In genomic region chr9:92325991-92326500, GRCh38 we compare ENCODE assay signal across 1 cellular context.
TF ChIP-seq lines count a peak whose summit lies in the region.

No MANE protein-coding gene starts in this region.

TF ChIP-seq in HepG2, 621 proteins besides CTCF, POLR2A, EP300 and RAD21 (continues in another document):
- 0 out of 2 replicates have a peak, but pooled peaks have one; percentile 44 for TF ChIP-seq ZNF451 (CRISPR knock-in tag; IDR thresholded peaks at IDR 0.05)
- peak; percentile 36; the same call in 1 of the 2 replicates for TF ChIP-seq ARID4A (CRISPR knock-in tag; IDR thresholded peaks at IDR 0.05; ENCODE audit: borderline replicate concordance)
- TF ChIP-seq, protein P1, sequence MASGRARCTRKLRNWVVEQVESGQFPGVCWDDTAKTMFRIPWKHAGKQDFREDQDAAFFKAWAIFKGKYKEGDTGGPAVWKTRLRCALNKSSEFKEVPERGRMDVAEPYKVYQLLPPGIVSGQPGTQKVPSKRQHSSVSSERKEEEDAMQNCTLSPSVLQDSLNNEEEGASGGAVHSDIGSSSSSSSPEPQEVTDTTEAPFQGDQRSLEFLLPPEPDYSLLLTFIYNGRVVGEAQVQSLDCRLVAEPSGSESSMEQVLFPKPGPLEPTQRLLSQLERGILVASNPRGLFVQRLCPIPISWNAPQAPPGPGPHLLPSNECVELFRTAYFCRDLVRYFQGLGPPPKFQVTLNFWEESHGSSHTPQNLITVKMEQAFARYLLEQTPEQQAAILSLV (CRISPR knock-in tag; IDR thresholded peaks at IDR 0.05; ENCODE audit: borderline replicate concordance), result 0 out of 2 replicates have a peak, but pooled peaks have one; percentile 18
- 0 out of 2 replicates have a peak, but pooled peaks have one; percentile 42 for TF ChIP-seq ZIK1 (CRISPR knock-in tag; IDR thresholded peaks at IDR 0.05; ENCODE audit: borderline replicate concordance, low read depth)
- TF ChIP-seq CERS6 (CRISPR knock-in tag; IDR thresholded peaks at IDR 0.05), result 0 out of 2 replicates have a peak, but pooled peaks have one; percentile 44
- no peak for TF ChIP-seq ZNF484 (CRISPR knock-in tag; IDR thresholded peaks at IDR 0.05; ENCODE audit: borderline replicate concordance, low read depth)
- TF ChIP-seq, protein P2, sequence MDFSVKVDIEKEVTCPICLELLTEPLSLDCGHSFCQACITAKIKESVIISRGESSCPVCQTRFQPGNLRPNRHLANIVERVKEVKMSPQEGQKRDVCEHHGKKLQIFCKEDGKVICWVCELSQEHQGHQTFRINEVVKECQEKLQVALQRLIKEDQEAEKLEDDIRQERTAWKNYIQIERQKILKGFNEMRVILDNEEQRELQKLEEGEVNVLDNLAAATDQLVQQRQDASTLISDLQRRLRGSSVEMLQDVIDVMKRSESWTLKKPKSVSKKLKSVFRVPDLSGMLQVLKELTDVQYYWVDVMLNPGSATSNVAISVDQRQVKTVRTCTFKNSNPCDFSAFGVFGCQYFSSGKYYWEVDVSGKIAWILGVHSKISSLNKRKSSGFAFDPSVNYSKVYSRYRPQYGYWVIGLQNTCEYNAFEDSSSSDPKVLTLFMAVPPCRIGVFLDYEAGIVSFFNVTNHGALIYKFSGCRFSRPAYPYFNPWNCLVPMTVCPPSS (IDR thresholded peaks at IDR 0.05), result no peak
- TF ChIP-seq THAP11 (CRISPR knock-in tag; IDR thresholded peaks at IDR 0.05), result no peak
- TF ChIP-seq MAZ (IDR thresholded peaks at IDR 0.05; ENCODE audit: borderline replicate concordance, low read depth, low read length), result no peak
- peak; percentile 29; the same call in 1 of the 2 replicates for TF ChIP-seq MAZ (CRISPR knock-in tag; IDR thresholded peaks at IDR 0.05; ENCODE audit: low read depth)
- TF ChIP-seq TRAFD1 (CRISPR knock-in tag; IDR thresholded peaks at IDR 0.05; ENCODE audit: borderline replicate concordance), result no peak
- peak; percentile 44; the same call in 1 of the 2 replicates for TF ChIP-seq BRD4 (CRISPR knock-in tag; IDR thresholded peaks at IDR 0.05)
- TF ChIP-seq HNRNPL (IDR thresholded peaks at IDR 0.05; ENCODE audit: low read depth, low read length), result 0 out of 2 replicates have a peak, but pooled peaks have one; percentile 34
- TF ChIP-seq, protein P3, sequence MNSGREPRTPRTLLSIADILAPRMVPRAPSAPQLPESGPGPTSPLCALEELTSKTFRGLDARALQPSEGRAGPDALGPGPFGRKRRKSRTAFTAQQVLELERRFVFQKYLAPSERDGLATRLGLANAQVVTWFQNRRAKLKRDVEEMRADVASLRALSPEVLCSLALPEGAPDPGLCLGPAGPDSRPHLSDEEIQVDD (CRISPR knock-in tag; IDR thresholded peaks at IDR 0.05; ENCODE audit: borderline replicate concordance), result 0 out of 2 replicates have a peak, but pooled peaks have one; percentile 82
- TF ChIP-seq ATF7 (IDR thresholded peaks at IDR 0.05), result no peak
- TF ChIP-seq ATF7 (CRISPR knock-in tag; IDR thresholded peaks at IDR 0.05), result 0 out of 2 replicates have a peak, but pooled peaks have one; percentile 17
- TF ChIP-seq GTF2F1 (IDR thresholded peaks at IDR 0.05; ENCODE audit: low read length), result no peak
- no peak for TF ChIP-seq ZNF207 (IDR thresholded peaks at IDR 0.05; ENCODE audit: borderline replicate concordance)
- TF ChIP-seq, protein P4, sequence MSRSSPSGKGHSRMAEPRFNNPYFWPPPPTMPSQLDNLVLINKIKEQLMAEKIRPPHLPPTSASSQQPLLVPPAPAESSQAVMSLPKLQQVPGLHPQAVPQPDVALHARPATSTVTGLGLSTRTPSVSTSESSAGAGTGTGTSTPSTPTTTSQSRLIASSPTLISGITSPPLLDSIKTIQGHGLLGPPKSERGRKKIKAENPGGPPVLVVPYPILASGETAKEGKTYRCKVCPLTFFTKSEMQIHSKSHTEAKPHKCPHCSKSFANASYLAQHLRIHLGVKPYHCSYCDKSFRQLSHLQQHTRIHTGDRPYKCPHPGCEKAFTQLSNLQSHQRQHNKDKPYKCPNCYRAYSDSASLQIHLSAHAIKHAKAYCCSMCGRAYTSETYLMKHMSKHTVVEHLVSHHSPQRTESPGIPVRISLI (CRISPR knock-in tag; IDR thresholded peaks at IDR 0.05; ENCODE audit: borderline replicate concordance), result no peak
- TF ChIP-seq ZNF136 (CRISPR knock-in tag; IDR thresholded peaks at IDR 0.05; ENCODE audit: low read depth), result no peak
- peak; percentile 10; the same call in 1 of the 2 replicates for TF ChIP-seq ZBTB20 (CRISPR knock-in tag; IDR thresholded peaks at IDR 0.05; ENCODE audit: borderline replicate concordance, low read depth)
- TF ChIP-seq PAX8 (CRISPR knock-in tag; IDR thresholded peaks at IDR 0.05; ENCODE audit: borderline replicate concordance), result 0 out of 2 replicates have a peak, but pooled peaks have one; percentile 37
- no peak for TF ChIP-seq KMT2A (CRISPR knock-in tag; IDR thresholded peaks at IDR 0.05)
- 0 out of 2 replicates have a peak, but pooled peaks have one; percentile 5 for TF ChIP-seq ISL2 (CRISPR knock-in tag; IDR thresholded peaks at IDR 0.05)
- TF ChIP-seq HNF4G (IDR thresholded peaks at IDR 0.05; ENCODE audit: borderline replicate concordance, low read depth, low read length), result no peak
- no peak for TF ChIP-seq HNF4G (CRISPR knock-in tag; IDR thresholded peaks at IDR 0.05; ENCODE audit: borderline replicate concordance, low read depth)
- no peak for TF ChIP-seq XBP1 (CRISPR knock-in tag; IDR thresholded peaks at IDR 0.05)
- TF ChIP-seq, protein P5, sequence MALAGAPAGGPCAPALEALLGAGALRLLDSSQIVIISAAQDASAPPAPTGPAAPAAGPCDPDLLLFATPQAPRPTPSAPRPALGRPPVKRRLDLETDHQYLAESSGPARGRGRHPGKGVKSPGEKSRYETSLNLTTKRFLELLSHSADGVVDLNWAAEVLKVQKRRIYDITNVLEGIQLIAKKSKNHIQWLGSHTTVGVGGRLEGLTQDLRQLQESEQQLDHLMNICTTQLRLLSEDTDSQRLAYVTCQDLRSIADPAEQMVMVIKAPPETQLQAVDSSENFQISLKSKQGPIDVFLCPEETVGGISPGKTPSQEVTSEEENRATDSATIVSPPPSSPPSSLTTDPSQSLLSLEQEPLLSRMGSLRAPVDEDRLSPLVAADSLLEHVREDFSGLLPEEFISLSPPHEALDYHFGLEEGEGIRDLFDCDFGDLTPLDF (CRISPR knock-in tag; IDR thresholded peaks at IDR 0.05), result no peak; the same call in 1 of the 2 replicates
- peak; percentile 33; the same call in 1 of the 2 replicates for TF ChIP-seq MAF1 (CRISPR knock-in tag; IDR thresholded peaks at IDR 0.05; ENCODE audit: borderline replicate concordance)
- no peak for TF ChIP-seq ZNF282 (IDR thresholded peaks at IDR 0.05; ENCODE audit: partially characterized antibody)
- TF ChIP-seq KLF6 (CRISPR knock-in tag; IDR thresholded peaks at IDR 0.05), result no peak
- no peak for TF ChIP-seq POLR2G (IDR thresholded peaks at IDR 0.05; ENCODE audit: low read depth, low read length)
- TF ChIP-seq GTF3A (CRISPR knock-in tag; conservative IDR thresholded peaks at IDR 0.05), result no peak
- TF ChIP-seq ZFY (CRISPR knock-in tag; IDR thresholded peaks at IDR 0.05), result peak; percentile 57; the same call in 1 of the 2 replicates
- no peak for TF ChIP-seq PRPF4 (IDR thresholded peaks at IDR 0.05; ENCODE audit: low read depth, low read length, poor library complexity, severe bottlenecking)
- peak; percentile 13; the same call in 1 of the 2 replicates for TF ChIP-seq MXD3 (CRISPR knock-in tag; IDR thresholded peaks at IDR 0.05)
- TF ChIP-seq ZFX (CRISPR knock-in tag; IDR thresholded peaks at IDR 0.05; ENCODE audit: low read depth), result peak; percentile 3; the same call in 1 of the 2 replicates
- TF ChIP-seq MIER2 (CRISPR knock-in tag; IDR thresholded peaks at IDR 0.05), result no peak
- TF ChIP-seq, protein P6, sequence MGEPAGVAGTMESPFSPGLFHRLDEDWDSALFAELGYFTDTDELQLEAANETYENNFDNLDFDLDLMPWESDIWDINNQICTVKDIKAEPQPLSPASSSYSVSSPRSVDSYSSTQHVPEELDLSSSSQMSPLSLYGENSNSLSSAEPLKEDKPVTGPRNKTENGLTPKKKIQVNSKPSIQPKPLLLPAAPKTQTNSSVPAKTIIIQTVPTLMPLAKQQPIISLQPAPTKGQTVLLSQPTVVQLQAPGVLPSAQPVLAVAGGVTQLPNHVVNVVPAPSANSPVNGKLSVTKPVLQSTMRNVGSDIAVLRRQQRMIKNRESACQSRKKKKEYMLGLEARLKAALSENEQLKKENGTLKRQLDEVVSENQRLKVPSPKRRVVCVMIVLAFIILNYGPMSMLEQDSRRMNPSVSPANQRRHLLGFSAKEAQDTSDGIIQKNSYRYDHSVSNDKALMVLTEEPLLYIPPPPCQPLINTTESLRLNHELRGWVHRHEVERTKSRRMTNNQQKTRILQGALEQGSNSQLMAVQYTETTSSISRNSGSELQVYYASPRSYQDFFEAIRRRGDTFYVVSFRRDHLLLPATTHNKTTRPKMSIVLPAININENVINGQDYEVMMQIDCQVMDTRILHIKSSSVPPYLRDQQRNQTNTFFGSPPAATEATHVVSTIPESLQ (CRISPR knock-in tag; conservative IDR thresholded peaks at IDR 0.05), result no peak
- TF ChIP-seq, protein P7, sequence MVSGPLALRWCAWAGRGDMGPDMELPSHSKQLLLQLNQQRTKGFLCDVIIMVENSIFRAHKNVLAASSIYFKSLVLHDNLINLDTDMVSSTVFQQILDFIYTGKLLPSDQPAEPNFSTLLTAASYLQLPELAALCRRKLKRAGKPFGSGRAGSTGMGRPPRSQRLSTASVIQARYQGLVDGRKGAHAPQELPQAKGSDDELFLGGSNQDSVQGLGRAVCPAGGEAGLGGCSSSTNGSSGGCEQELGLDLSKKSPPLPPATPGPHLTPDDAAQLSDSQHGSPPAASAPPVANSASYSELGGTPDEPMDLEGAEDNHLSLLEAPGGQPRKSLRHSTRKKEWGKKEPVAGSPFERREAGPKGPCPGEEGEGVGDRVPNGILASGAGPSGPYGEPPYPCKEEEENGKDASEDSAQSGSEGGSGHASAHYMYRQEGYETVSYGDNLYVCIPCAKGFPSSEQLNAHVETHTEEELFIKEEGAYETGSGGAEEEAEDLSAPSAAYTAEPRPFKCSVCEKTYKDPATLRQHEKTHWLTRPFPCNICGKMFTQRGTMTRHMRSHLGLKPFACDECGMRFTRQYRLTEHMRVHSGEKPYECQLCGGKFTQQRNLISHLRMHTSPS (CRISPR knock-in tag; IDR thresholded peaks at IDR 0.05; ENCODE audit: low read depth), result 0 out of 2 replicates have a peak, but pooled peaks have one; percentile 43
- TF ChIP-seq TEAD2 (CRISPR knock-in tag; IDR thresholded peaks at IDR 0.05), result no peak
